ENCODE assay signal across 25 cellular contexts in genomic region chr2:168171069-168171762, GRCh38.
"Had no signal": no experiment of that assay in that cellular context is flagged by ENCODE, and none has a peak within 500 bp of the region (broad histone marks: within the 10 kb centered on the region; RNA-seq: fewer than 3 reads in every experiment).

No MANE protein-coding gene starts in this region.

- H3K9me3 Mint-ChIP-seq: activated B cell treated with CpG ODN at 0.5 μM for 24 hours; activated naive CD8-positive, alpha-beta T cell treated with anti-CD3 and anti-CD28 coated beads for 36 hours; mesothelial cell of epicardium; nephron; stimulated activated naive CD8-positive, alpha-beta T cell treated with anti-CD3 and anti-CD28 coated beads, Interleukin-15, Interleukin-2, amounts not matched to agents 100 ng/mL and 50 ng/mL, for 24 hours had no signal

- DNase-seq: activated B cell treated with CpG ODN at 0.5 μM for 24 hours; activated CD4-positive, alpha-beta T cell treated with anti-CD3 and anti-CD28 coated beads for 36 hours; activated CD4-positive, alpha-beta T cell treated with anti-CD3 and anti-CD28 coated beads, Interleukin-2, amount 50 U/mL, for 4 hours; activated naive CD4-positive, alpha-beta T cell treated with Interleukin-2 at 50 U/mL for 16 hours; activated naive CD8-positive, alpha-beta T cell treated with anti-CD3 and anti-CD28 coated beads for 36 hours; activated T-cell treated with anti-CD3 and anti-CD28 coated beads, Interleukin-2, amount 50 U/mL, for 48 hours; amniotic stem cell; colonic mucosa; esophagus squamous epithelium; gastrocnemius medialis; hippocampal formation; kidney glomerular epithelial cell; left lung; pancreas; stimulated activated CD4-positive, alpha-beta T cell treated with anti-CD3 and anti-CD28 coated beads, Interleukin-1b, Interleukin-23, amount 100 ng/mL, for 48 hours; substantia nigra; T1000; tibial artery had no signal

- H3K4me1 ChIP-seq: breast epithelium, colonic mucosa, esophagus squamous epithelium, gastrocnemius medialis, pancreas, tibial artery had no signal

- H3K27me3 Mint-ChIP-seq: activated B cell treated with CpG ODN at 0.5 μM for 24 hours; activated CD4-positive, alpha-beta T cell treated with anti-CD3 and anti-CD28 coated beads for 36 hours; activated naive CD8-positive, alpha-beta T cell treated with anti-CD3 and anti-CD28 coated beads for 36 hours; stimulated activated naive CD8-positive, alpha-beta T cell treated with anti-CD3 and anti-CD28 coated beads, Interleukin-15, Interleukin-2, amounts not matched to agents 100 ng/mL and 50 ng/mL, for 24 hours had no signal

- H3K27me3 ChIP-seq: breast epithelium, colonic mucosa, esophagus squamous epithelium, gastrocnemius medialis, left lung, neutrophil, pancreas, tibial artery had no signal

- H3K27ac Mint-ChIP-seq: activated B cell treated with CpG ODN at 0.5 μM for 24 hours; activated CD4-positive, alpha-beta T cell treated with anti-CD3 and anti-CD28 coated beads for 36 hours; activated naive CD8-positive, alpha-beta T cell treated with anti-CD3 and anti-CD28 coated beads for 36 hours; mesothelial cell of epicardium; nephron; stimulated activated naive CD8-positive, alpha-beta T cell treated with anti-CD3 and anti-CD28 coated beads, Interleukin-15, Interleukin-2, amounts not matched to agents 100 ng/mL and 50 ng/mL, for 24 hours had no signal

- H3K27ac ChIP-seq: breast epithelium, colonic mucosa, esophagus squamous epithelium, gastrocnemius medialis, left lung, neutrophil, pancreas, tibial artery had no signal

- ATAC-seq: activated CD4-positive, alpha-beta T cell treated with anti-CD3 and anti-CD28 coated beads for 36 hours; gastrocnemius medialis; left lung; pancreas; right cardiac atrium had no signal

- H3K9me3 ChIP-seq: breast epithelium, colonic mucosa, esophagus squamous epithelium, gastrocnemius medialis, left lung, neutrophil, pancreas, tibial artery had no signal

- H3K4me3 ChIP-seq: breast epithelium, colonic mucosa, esophagus squamous epithelium, gastrocnemius medialis, left lung, lung, pancreas, tibial artery had no signal

- H3K36me3 ChIP-seq: breast epithelium, colonic mucosa, esophagus squamous epithelium, gastrocnemius medialis, left lung, neutrophil, pancreas, tibial artery had no signal

- H3K4me3 Mint-ChIP-seq: activated B cell treated with CpG ODN at 0.5 μM for 24 hours; activated CD4-positive, alpha-beta T cell treated with anti-CD3 and anti-CD28 coated beads for 36 hours; activated naive CD8-positive, alpha-beta T cell treated with anti-CD3 and anti-CD28 coated beads for 36 hours; mesothelial cell of epicardium; nephron; stimulated activated naive CD8-positive, alpha-beta T cell treated with anti-CD3 and anti-CD28 coated beads, Interleukin-15, Interleukin-2, amounts not matched to agents 100 ng/mL and 50 ng/mL, for 24 hours had no signal

- H3K4me1 Mint-ChIP-seq: mesothelial cell of epicardium had no signal
